8 cellular contexts compared by ENCODE assay signal in genomic region chr12:49548822-49549648, GRCh38. TPM values are rescaled to one million over a fixed set of nuclear protein-coding genes. Genes with fewer than 3 reads are reported as not detected.
DNase-seq lines count a peak whose midpoint lies in the region; ATAC-seq, FAIRE-seq and TF ChIP-seq lines count a peak whose summit lies in the region.

No MANE protein-coding gene starts in this region.

- no peaks in the 10 kb centered on the region for H3K9me2 ChIP-seq in OCI-LY7 (ENCODE audit: insufficient read depth, low read length)

- H3K27me3 ChIP-seq in breast epithelium (peaks cover 0 to 13% of the 10 kb centered on the region in 2 donors), K562 (ENCODE audit: control insufficient read depth in 2 of 2, insufficient read depth in 2 of 2, low read length in 2 of 2) (peaks cover 13 to 58% of the 10 kb centered on the region in 2 experiments; a peak in 4 of 5 replicates), left lung (peaks cover 17 to 86% of the 10 kb centered on the region in 2 donors), thyroid gland (no peaks in the 10 kb centered on the region)

- TF ChIP-seq CTCF in breast epithelium (IDR thresholded peaks at IDR 0.05) (no peak), MCF 10A (IDR thresholded peaks at IDR 0.05; ENCODE audit: unreplicated experiment) (no peak), K562 (IDR thresholded peaks at IDR 0.05 in 2 of 3, conservative IDR thresholded peaks at IDR 0.05 in 1 of 3; ENCODE audit: insufficient read depth in 2 of 3, low read depth in 1 of 3, low read length in 3 of 3) (peak; percentile 42 to 56 (median 53); a peak in 5 of 6 replicates), left lung (IDR thresholded peaks at IDR 0.05) (peak in 1 of 2 donors; percentile 22), thyroid gland (IDR thresholded peaks at IDR 0.05) (peak in 5 of 6 experiments; percentile 21 to 54 (median 26)), OCI-LY7 (conservative IDR thresholded peaks at IDR 0.05; ENCODE audit: low read length) (no peak)

- no peak for FAIRE-seq in K562 (lab: Jason Lieb, UNC)

- TF ChIP-seq EP300 in K562 (IDR thresholded peaks at IDR 0.05; ENCODE audit: low read length), result no peak

- no peaks in the 10 kb centered on the region for H3K9me3 Mint-ChIP-seq in MCF 10A (ENCODE audit: unreplicated experiment)

- POLR2A ChIA-PET in MCF 10A (lab: Yijun Ruan, JAX) (no interaction called here), K562 (lab: Yijun Ruan, JAX) (interaction anchor here (0.7 kb wide), 1 partner anchor 15 kb away, joined by 4 read pairs; no protein-coding TSS in a partner anchor), OCI-LY7 (lab: Charles Lee) (no interaction called here)

- TF ChIP-seq RAD21 in K562 (CRISPR knock-in tag; conservative IDR thresholded peaks at IDR 0.05 in 1 of 2, IDR thresholded peaks at IDR 0.05 in 1 of 2), result peak in 1 of 2 experiments; percentile 32; a peak in 2 of 4 replicates

- H3K9me1 ChIP-seq in K562 (ENCODE audit: control insufficient read depth, insufficient read depth, low read length), result peaks cover 3% of the 10 kb centered on the region

- no peaks in the 10 kb centered on the region for H3K36me3 Mint-ChIP-seq in MCF 10A (ENCODE audit: insufficient read depth, unreplicated experiment)

- no TSS peak for BruUV-seq in MCF 10A (replicated peaks; lab: Mats Ljungman, UMichigan)
- no TSS peak for BruUV-seq in K562 (replicated peaks; lab: Mats Ljungman, UMichigan)
- BruUV-seq in OCI-LY7 (replicated peaks; lab: Mats Ljungman, UMichigan), result no TSS peak

- peak overlapping the region in 1 of 2 experiments; percentile 65; a peak in 2 of 4 replicates for H3K9ac ChIP-seq in K562 (ENCODE audit: insufficient read depth in 1 of 2, low read depth in 2 of 2, low read length in 2 of 2)

- in situ Hi-C loops in K562 (cut with MboI), result no loop called here

- H3K27ac ChIP-seq in breast epithelium (peak overlapping the region in 1 of 2 donors; percentile 7), K562 (ENCODE audit: extremely low read depth, low read depth, low read length) (no peak overlapping the region), left lung (no peak overlapping the region), thyroid gland (no peak overlapping the region), OCI-LY7 (ENCODE audit: low read depth, low read length, poor library complexity, severe bottlenecking) (no peak overlapping the region)

- peaks cover 13% of the 10 kb centered on the region for H3K4me1 Mint-ChIP-seq in MCF 10A (ENCODE audit: insufficient read depth, unreplicated experiment)

- DNase-seq in breast epithelium (ENCODE audit: low spot score in 2 of 2) (peak in 1 of 2 donors; percentile 46), MCF 10A (ENCODE audit: unreplicated experiment) (no peak), K562 (ENCODE audit: extremely low read depth in 1 of 4, low spot score in 3 of 4) (peak; percentile 34 to 73 (median 67)), left lung (peak in 1 of 2 donors; percentile 85), thyroid gland (peak; percentile 44 to 57), OCI-LY7 (ENCODE audit: low spot score) (no peak)

- CTCF ChIA-PET in MCF 10A (lab: Yijun Ruan, JAX) (interaction anchor here (0.5 to 1.4 kb wide), 4 partner anchors 31 to 251 kb away, joined by 3 to 5 read pairs (median 3); no protein-coding TSS in a partner anchor), K562 (lab: Yijun Ruan, JAX; ENCODE audit: low intra/inter-chr PET ratio) (interaction anchor here (0.6 kb wide), 1 partner anchor 542 kb away, joined by 4 read pairs; no protein-coding TSS in a partner anchor), OCI-LY7 (lab: Charles Lee; ENCODE audit: unreplicated experiment) (no interaction called here)

- H4K20me1 ChIP-seq in K562 (replicated peaks; ENCODE audit: control insufficient read depth, insufficient read depth, low read length) (0 out of 2 replicates have a peak, but pooled peaks cover 3% of the 10 kb centered on the region), OCI-LY7 (ENCODE audit: insufficient read depth, low read length) (no peaks in the 10 kb centered on the region)

- H3K27me3 Mint-ChIP-seq in MCF 10A (ENCODE audit: insufficient read depth, unreplicated experiment), result peaks cover 15% of the 10 kb centered on the region

- peak overlapping the region; percentile 89 for H2AFZ ChIP-seq in K562 (ENCODE audit: low read depth, low read length)
- H2AFZ ChIP-seq in OCI-LY7 (ENCODE audit: low read length), result no peak overlapping the region

- TF ChIP-seq POLR2A in breast epithelium (IDR thresholded peaks at IDR 0.05) (no peak), K562 (conservative IDR thresholded peaks at IDR 0.05) (no peak), thyroid gland (IDR thresholded peaks at IDR 0.05) (no peak)

- no peaks in the 10 kb centered on the region for H3K9me3 ChIP-seq in breast epithelium
- H3K9me3 ChIP-seq in K562 (replicated peaks; ENCODE audit: control insufficient read depth, insufficient read depth, low read depth, low read length), result no peaks in the 10 kb centered on the region
- no peaks in the 10 kb centered on the region for H3K9me3 ChIP-seq in left lung
- H3K9me3 ChIP-seq in thyroid gland, result no peaks in the 10 kb centered on the region
- no peaks in the 10 kb centered on the region for H3K9me3 ChIP-seq in OCI-LY7 (ENCODE audit: low read length)

- H3K4me1 ChIP-seq in breast epithelium (peaks cover 0 to 9% of the 10 kb centered on the region in 2 donors), K562 (replicated peaks in 1 of 2; ENCODE audit: control insufficient read depth in 2 of 2, insufficient read depth in 2 of 2, low read length in 2 of 2) (peaks cover 0 to 15% of the 10 kb centered on the region in 2 experiments; a peak in 3 of 5 replicates), left lung (peaks cover 8 to 15% of the 10 kb centered on the region in 2 donors), thyroid gland (peaks cover 12 to 13% of the 10 kb centered on the region in 2 donors), OCI-LY7 (ENCODE audit: insufficient read depth, low read length, poor library complexity, severe bottlenecking) (peaks cover 28% of the 10 kb centered on the region)

- peak overlapping the region; percentile 58 for H3K4me2 ChIP-seq in K562 (ENCODE audit: insufficient read depth, low read length)
- no peak overlapping the region for H3K4me2 ChIP-seq in OCI-LY7 (ENCODE audit: low read length)

- H3K79me2 ChIP-seq in K562 (ENCODE audit: control insufficient read depth, insufficient read depth, low read length) (no peaks in the 10 kb centered on the region), OCI-LY7 (ENCODE audit: insufficient read depth, low read depth, low read length) (no peaks in the 10 kb centered on the region)

- intact Hi-C loops in breast epithelium (cut with DNase I; ENCODE audit: low total_unique reads) (loop anchor here (1.0 kb wide), 1 partner anchor 25 kb away; no protein-coding TSS in a partner anchor), MCF 10A (cut with micrococcal nuclease) (no loop called here), K562 (cut with micrococcal nuclease) (no loop called here), left lung (cut with DNase I) (no loop called here), thyroid gland (cut with DNase I) (no loop called here), OCI-LY7 (cut with micrococcal nuclease; ENCODE audit: unreplicated experiment) (no loop called here)

- no peak overlapping the region for H3K27ac Mint-ChIP-seq in MCF 10A (ENCODE audit: low read depth, unreplicated experiment)

- ATAC-seq in K562, result peak; percentile 68
- ATAC-seq in left lung, result peak; percentile 54
- no peak for ATAC-seq in HG03095 (IDR thresholded peaks at IDR 0.05; ENCODE audit: unreplicated experiment)
- ATAC-seq in GM19455 (IDR thresholded peaks at IDR 0.05; ENCODE audit: unreplicated experiment), result no peak

- H3K36me3 ChIP-seq in breast epithelium (no peaks in the 10 kb centered on the region), K562 (ENCODE audit: control insufficient read depth, insufficient read depth, low read length) (no peaks in the 10 kb centered on the region), left lung (no peaks in the 10 kb centered on the region), thyroid gland (no peaks in the 10 kb centered on the region), OCI-LY7 (ENCODE audit: insufficient read depth, low read length) (no peaks in the 10 kb centered on the region)

- 29% methylated on average over 57 of the region's 70 CpGs for WGBS in K562 (ENCODE audit: insufficient coverage, low coverage, missing lambda C conversion rate)
- WGBS in thyroid gland, 2 donors, result 7 to 13% methylated on average over 7 to 42 of the region's 70 CpGs

- H3K4me3 ChIP-seq in breast epithelium (peak overlapping the region; percentile 28 to 68 (median 38)), K562 (no peak overlapping the region), left lung (peak overlapping the region; percentile 3 to 10), thyroid gland (replicated peaks in 1 of 3) (peak overlapping the region in 2 of 3 donors; percentile 14 to 16), OCI-LY7 (ENCODE audit: low read depth, low read length, poor library complexity, severe bottlenecking) (no peak overlapping the region)

- no peak overlapping the region for H3K4me3 Mint-ChIP-seq in MCF 10A (ENCODE audit: unreplicated experiment)

RNA-seq across cellular contexts. Expression of gene KCNH3, which starts 10.2 kb away (rescaled TPM):
- total RNA-seq in breast epithelium (1 to 10 TPM in 1 of 3 donors, under 1 TPM in 1, not detected in 1; 0.66 to 1.3 TPM), MCF 10A (2022) (not detected in 2 replicates), K562 (2014; rRNA removed) (0.08 TPM in 1 of 2 replicates, not detected in the other), K562 (2014; rRNA removed; fragmentation: Illumina TruSeq; extraction: Trizol) (not detected in 2 replicates), K562 (2015; rRNA removed; fragmentation: Illumina TruSeq; extraction: Trizol) (not detected in 2 replicates), K562 (2021) (0.09 and 0.29 TPM in 2 replicates), left lung (1 to 10 TPM in 1 of 2 donors, under 1 TPM in 1; 0.15 to 2.4 TPM), thyroid gland (1 to 10 TPM in 2 of 4 donors, under 1 TPM in 1, not detected in 1; 0.94 to 2.2 (median 2.1) TPM), OCI-LY7 (2022) (0.57 TPM in 1 of 2 replicates, not detected in the other)
- total RNA-seq in K562 (2011; cell fraction: chromatin; rRNA removed; ENCODE audit: low replicate concordance), result not detected in 2 replicates
- 0.17 TPM in 1 of 2 replicates, not detected in the other for total RNA-seq in K562 (2011; cell fraction: nucleolus; rRNA removed)
- not detected in 2 replicates for total RNA-seq in K562 (2011; cell fraction: nucleoplasm; rRNA removed)
- polyA plus RNA-seq in K562 (2011; rRNA removed) (0.01 and 0.04 TPM in 2 replicates), K562 (2014; fragmentation: Illumina TruSeq; extraction: Trizol) (not detected in 2 replicates), K562 (2014; fragmentation: Nextera tagmentation; extraction: Ambion mirVana) (not detected), K562 (2014; rRNA removed) (0.09 TPM in 1 of 2 replicates, not detected in the other)
- 0.01 and 0.12 TPM in 2 replicates for polyA plus RNA-seq in K562 (2011; cell fraction: cytosol; rRNA removed)
- 0.10 and 0.28 TPM in 2 replicates for polyA plus RNA-seq in K562 (2011; cell fraction: nucleus; rRNA removed)
- 0.04 and 0.05 TPM in 2 replicates for polyA plus RNA-seq in K562 (2012)
- polyA minus RNA-seq in K562 (2011; rRNA and poly(A)+ RNA removed), result not detected in 2 replicates
- polyA minus RNA-seq in K562 (2011; cell fraction: cytosol; rRNA and poly(A)+ RNA removed), result not detected in 2 replicates
- under 0.01 TPM in 1 of 2 replicates, not detected in the other for polyA minus RNA-seq in K562 (2011; cell fraction: nucleus; rRNA and poly(A)+ RNA removed)
- total RNA-seq in OCI-LY7 (2014; rRNA removed; shearing (Covaris generic)), result 0.05 and 0.06 TPM in 2 replicates

RNA-seq across cellular contexts. Expression of gene MCRS1, which starts 18.9 kb away (rescaled TPM):
- total RNA-seq in breast epithelium, result 10 to 100 TPM; 37.6 to 52.4 (median 52.1) TPM
- total RNA-seq in MCF 10A (2022), result 34.3 and 58.7 TPM in 2 replicates
- total RNA-seq in K562 (2011; cell fraction: chromatin; rRNA removed; ENCODE audit: low replicate concordance), result 48.3 and 157 TPM in 2 replicates
- 116 and 118 TPM in 2 replicates for total RNA-seq in K562 (2011; cell fraction: nucleolus; rRNA removed)
- 68.6 and 79.4 TPM in 2 replicates for total RNA-seq in K562 (2011; cell fraction: nucleoplasm; rRNA removed)
- total RNA-seq in K562 (2014; rRNA removed), result 69.2 and 95.6 TPM in 2 replicates
- total RNA-seq in K562 (2014; rRNA removed; fragmentation: Illumina TruSeq; extraction: Trizol), result 36.4 and 50.0 TPM in 2 replicates
- total RNA-seq in K562 (2015; rRNA removed; fragmentation: Illumina TruSeq; extraction: Trizol), result 71.7 and 73.2 TPM in 2 replicates
- total RNA-seq in K562 (2021), result 88.0 and 94.5 TPM in 2 replicates
- polyA plus RNA-seq in K562 (2011; rRNA removed), result 70.1 and 89.9 TPM in 2 replicates
- polyA plus RNA-seq in K562 (2011; cell fraction: cytosol; rRNA removed), result 99.8 and 157 TPM in 2 replicates
- polyA plus RNA-seq in K562 (2011; cell fraction: nucleus; rRNA removed), result 247 and 284 TPM in 2 replicates
- polyA plus RNA-seq in K562 (2012), result 64.6 and 86.3 TPM in 2 replicates
- polyA plus RNA-seq in K562 (2014; fragmentation: Illumina TruSeq; extraction: Trizol), result 74.2 and 74.9 TPM in 2 replicates
- polyA plus RNA-seq in K562 (2014; fragmentation: Nextera tagmentation; extraction: Ambion mirVana), result 10 to 100 TPM; 60.8 to 98.6 TPM
- polyA plus RNA-seq in K562 (2014; rRNA removed), result 99.9 and 100 TPM in 2 replicates
- polyA minus RNA-seq in K562 (2011; rRNA and poly(A)+ RNA removed), result 37.7 and 53.3 TPM in 2 replicates
- polyA minus RNA-seq in K562 (2011; cell fraction: cytosol; rRNA and poly(A)+ RNA removed), result 40.4 and 44.8 TPM in 2 replicates
- 35.4 and 43.9 TPM in 2 replicates for polyA minus RNA-seq in K562 (2011; cell fraction: nucleus; rRNA and poly(A)+ RNA removed)
- 10 to 100 TPM; 40.5 to 51.6 TPM for total RNA-seq in left lung
- 100 to 1,000 TPM in 1 of 4 donors, 10 to 100 TPM in 3; 56.7 to 111 (median 69.2) TPM for total RNA-seq in thyroid gland
- 72.0 and 75.6 TPM in 2 replicates for total RNA-seq in OCI-LY7 (2014; rRNA removed; shearing (Covaris generic))
- 65.4 and 72.4 TPM in 2 replicates for total RNA-seq in OCI-LY7 (2022)

RNA-seq across cellular contexts. Expression of gene FAM186B, which starts 56.4 kb away (rescaled TPM):
- total RNA-seq in breast epithelium, result under 1 TPM; 0.59 to 0.98 (median 0.96) TPM
- total RNA-seq in MCF 10A (2022), result 0.30 and 0.64 TPM in 2 replicates
- total RNA-seq in K562 (2011; cell fraction: chromatin; rRNA removed; ENCODE audit: low replicate concordance), result 0.35 and 0.39 TPM in 2 replicates
- 0.26 and 0.33 TPM in 2 replicates for total RNA-seq in K562 (2011; cell fraction: nucleolus; rRNA removed)
- total RNA-seq in K562 (2011; cell fraction: nucleoplasm; rRNA removed), result 0.38 and 0.44 TPM in 2 replicates
- total RNA-seq in K562 (2014; rRNA removed), result 0.12 and 0.23 TPM in 2 replicates
- total RNA-seq in K562 (2014; rRNA removed; fragmentation: Illumina TruSeq; extraction: Trizol), result 0.15 and 0.16 TPM in 2 replicates
- total RNA-seq in K562 (2015; rRNA removed; fragmentation: Illumina TruSeq; extraction: Trizol), result 0.14 and 0.19 TPM in 2 replicates
- total RNA-seq in K562 (2021), result 0.18 TPM in 2 replicates
- polyA plus RNA-seq in K562 (2011; rRNA removed), result 0.07 and 0.15 TPM in 2 replicates
- polyA plus RNA-seq in K562 (2011; cell fraction: cytosol; rRNA removed), result 0.07 and 0.22 TPM in 2 replicates
- polyA plus RNA-seq in K562 (2011; cell fraction: nucleus; rRNA removed), result 0.15 and 0.17 TPM in 2 replicates
- polyA plus RNA-seq in K562 (2012), result 0.61 and 0.97 TPM in 2 replicates
- 0.18 and 0.22 TPM in 2 replicates for polyA plus RNA-seq in K562 (2014; fragmentation: Illumina TruSeq; extraction: Trizol)
- under 1 TPM; 0.10 to 0.42 TPM for polyA plus RNA-seq in K562 (2014; fragmentation: Nextera tagmentation; extraction: Ambion mirVana)
- 0.08 and 0.20 TPM in 2 replicates for polyA plus RNA-seq in K562 (2014; rRNA removed)
- 0.42 TPM in 1 of 2 replicates, not detected in the other for polyA minus RNA-seq in K562 (2011; rRNA and poly(A)+ RNA removed)
- not detected in 2 replicates for polyA minus RNA-seq in K562 (2011; cell fraction: cytosol; rRNA and poly(A)+ RNA removed)
- polyA minus RNA-seq in K562 (2011; cell fraction: nucleus; rRNA and poly(A)+ RNA removed), result 0.13 and 0.22 TPM in 2 replicates
- under 1 TPM; 0.20 to 0.42 TPM for total RNA-seq in left lung
- 1 to 10 TPM; 1.1 to 2.1 (median 1.4) TPM for total RNA-seq in thyroid gland
- 0.21 and 0.60 TPM in 2 replicates for total RNA-seq in OCI-LY7 (2014; rRNA removed; shearing (Covaris generic))
- 2.4 and 2.8 TPM in 2 replicates for total RNA-seq in OCI-LY7 (2022)

Comparison
In these comparisons a context has a peak if more than half of its experiments do, and no peak if none do; other contexts are left out.
1. DNase-seq: peak in K562 (4 of 4) and thyroid gland (2 of 2); none in MCF 10A (single experiment) and OCI-LY7 (single experiment).
2. H3K4me3 ChIP-seq: peak in breast epithelium (3 of 3), left lung (2 of 2) and thyroid gland (2 of 3); none in K562 (single experiment) and OCI-LY7 (single experiment).
3. CTCF ChIP-seq: peak in K562 (3 of 3) and thyroid gland (5 of 6); none in breast epithelium (0 of 3), MCF 10A (single experiment) and OCI-LY7 (single experiment).
4. ATAC-seq: peak in K562 (single experiment) and left lung (single experiment); none in HG03095 (single experiment) and GM19455 (single experiment).